Comparison of ENCODE assay signal across 8 cellular contexts in the genomic region with DNA sequence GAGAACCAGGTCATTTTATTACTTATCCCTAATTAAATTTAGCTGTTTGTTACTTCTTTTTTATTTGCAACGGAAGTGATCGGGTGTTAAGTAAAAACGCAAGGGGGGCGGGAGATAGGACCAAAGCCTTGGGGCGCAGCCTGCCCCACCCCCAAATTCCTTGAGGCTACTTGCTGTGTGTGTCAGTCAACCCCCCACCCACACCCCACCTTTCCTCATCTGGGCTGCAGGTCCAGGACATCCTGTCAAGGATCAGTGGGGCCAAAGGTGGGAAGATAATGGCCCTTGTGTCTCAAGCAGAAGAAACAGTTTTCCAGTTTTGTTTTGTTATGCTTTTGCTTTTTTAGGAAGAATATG. TPM values are rescaled to one million over a fixed set of nuclear protein-coding genes. Genes with fewer than 3 reads are reported as not detected.
DNase-seq lines count a peak whose midpoint lies in the region; ATAC-seq and TF ChIP-seq lines count a peak whose summit lies in the region.

No MANE protein-coding gene starts in this region.

- in situ Hi-C loops in mammary epithelial cell (cut with MboI; ENCODE audit: low sequenced_read_pairs in 2 of 2) = no loop called here

- CTCF ChIA-PET in mammary epithelial cell (lab: Charles Lee; ENCODE audit: low non-redundant PET) = no interaction called here

- H3K4me3 ChIP-seq in mammary epithelial cell (replicated peaks in 1 of 3; ENCODE audit: insufficient read depth in 1 of 3, low read depth in 2 of 3, low read length in 3 of 3) (peak overlapping the region; percentile 63 to 87 (median 72)), lung (peak overlapping the region; percentile 68)

- peaks cover 12 to 14% of the 10 kb centered on the region in 2 donors for H3K36me3 Mint-ChIP-seq in activated T-cell treated with anti-CD3 and anti-CD28 coated beads, Interleukin-2, amount 50 U/mL, for 72 hours (ENCODE audit: insufficient read depth in 2 of 2)
- no peaks in the 10 kb centered on the region for H3K36me3 Mint-ChIP-seq in type B pancreatic cell

- H3K27ac ChIP-seq in mammary epithelial cell (ENCODE audit: insufficient read depth, low read depth, low read length) (no peak overlapping the region), lung (ENCODE audit: low read depth in 1 of 2, low read length in 1 of 2) (peak overlapping the region; percentile 85 to 100)

- H3K36me3 ChIP-seq in mammary epithelial cell (ENCODE audit: insufficient read depth, low read length) (no peaks in the 10 kb centered on the region), lung (ENCODE audit: control insufficient read depth in 2 of 2, insufficient read depth in 2 of 2, low read length in 2 of 2) (no peaks in the 10 kb centered on the region)

- dilution Hi-C loops in mammary epithelial cell (cut with HindIII; ENCODE audit: low sequenced_read_pairs) = no loop called here

- H3K27me3 Mint-ChIP-seq in activated T-cell treated with anti-CD3 and anti-CD28 coated beads, Interleukin-2, amount 50 U/mL, for 72 hours (ENCODE audit: low read depth) = no peaks in the 10 kb centered on the region
- peaks cover 15% of the 10 kb centered on the region for H3K27me3 Mint-ChIP-seq in type B pancreatic cell

- no TSS peak for BruUV-seq in mammary epithelial cell (replicated peaks; lab: Mats Ljungman, UMichigan)

- peak overlapping the region; percentile 76 for H3K27ac Mint-ChIP-seq in activated T-cell treated with anti-CD3 and anti-CD28 coated beads, Interleukin-2, amount 50 U/mL, for 72 hours
- peak overlapping the region; percentile 70 for H3K27ac Mint-ChIP-seq in type B pancreatic cell

- H3K79me2 ChIP-seq in mammary epithelial cell (ENCODE audit: insufficient read depth, low read length) = peaks cover 11% of the 10 kb centered on the region

- H4K20me1 ChIP-seq in mammary epithelial cell (ENCODE audit: insufficient read depth, low read length) = no peaks in the 10 kb centered on the region

- TF ChIP-seq CTCF in mammary epithelial cell (conservative IDR thresholded peaks at IDR 0.05 in 1 of 2, IDR thresholded peaks at IDR 0.05 in 1 of 2; ENCODE audit: extremely low read depth in 1 of 2, insufficient read depth in 1 of 2, low read depth in 1 of 2, low read length in 2 of 2) (no peak), lung (IDR thresholded peaks at IDR 0.05; ENCODE audit: control extremely low read depth, extremely low read depth) (no peak), type B pancreatic cell (conservative IDR thresholded peaks at IDR 0.05) (no peak)

- no peak for DNase-seq in activated T-cell treated with anti-CD3 and anti-CD28 coated beads, Interleukin-2, amount 50 U/mL, for 72 hours
- DNase-seq in activated T-cell treated with anti-CD3 and anti-CD28 coated beads, Interleukin-2, amount 50 U/mL, for 48 hours = no peak
- DNase-seq in mammary epithelial cell (no peak), lung (ENCODE audit: low spot score) (no peak), type B pancreatic cell (ENCODE audit: extremely low spot score, unreplicated experiment) (no peak), NCI-H2029 treated with DMSO at 0.1 percent for 48 hours (lab: John Stamatoyannopoulos, UW) (no peak), inferior parietal cortex (ENCODE audit: extremely low spot score) (no peak), NCI-H345 (lab: John Stamatoyannopoulos, UW) (no peak)

- H3K9ac ChIP-seq in mammary epithelial cell (ENCODE audit: insufficient read depth, low read length) = no peak overlapping the region

- H3K4me2 ChIP-seq in mammary epithelial cell (ENCODE audit: insufficient read depth, low read depth, low read length) = peak overlapping the region; percentile 94

- no peaks in the 10 kb centered on the region for H3K9me3 Mint-ChIP-seq in activated T-cell treated with anti-CD3 and anti-CD28 coated beads, Interleukin-2, amount 50 U/mL, for 72 hours
- H3K9me3 Mint-ChIP-seq in type B pancreatic cell = no peaks in the 10 kb centered on the region

- H3K27me3 ChIP-seq in mammary epithelial cell (ENCODE audit: insufficient read depth, low read length) (no peaks in the 10 kb centered on the region), lung (ENCODE audit: control insufficient read depth, insufficient read depth) (no peaks in the 10 kb centered on the region)

- no peak for ATAC-seq in activated T-cell treated with anti-CD3 and anti-CD28 coated beads, Interleukin-2, amount 50 U/mL, for 72 hours (replicated peaks in 1 of 2)
- ATAC-seq in lung (ENCODE audit: insufficient read depth, low FRiP score) = no peak

- H3K4me1 ChIP-seq in mammary epithelial cell (ENCODE audit: insufficient read depth, low read length) = peaks cover 20% of the 10 kb centered on the region
- no peaks in the 10 kb centered on the region for H3K4me1 ChIP-seq in lung (ENCODE audit: control insufficient read depth in 2 of 2, insufficient read depth in 2 of 2, low read length in 2 of 2)

- peak overlapping the region; percentile 96 to 97 for H3K4me3 Mint-ChIP-seq in activated T-cell treated with anti-CD3 and anti-CD28 coated beads, Interleukin-2, amount 50 U/mL, for 72 hours
- peak overlapping the region; percentile 88 for H3K4me3 Mint-ChIP-seq in type B pancreatic cell

- no CpG with 5 or more reads among the region's 5 CpGs for WGBS in mammary epithelial cell (ENCODE audit: low coverage, missing lambda C conversion rate)
- 10 to 19% methylated on average over 5 of the region's 5 CpGs for WGBS in lung, 2 donors

- peaks cover 39% of the 10 kb centered on the region for H3K4me1 Mint-ChIP-seq in activated T-cell treated with anti-CD3 and anti-CD28 coated beads, Interleukin-2, amount 50 U/mL, for 72 hours (ENCODE audit: low read depth)
- peaks cover 14% of the 10 kb centered on the region for H3K4me1 Mint-ChIP-seq in type B pancreatic cell (ENCODE audit: unreplicated experiment)

- intact Hi-C loops in mammary epithelial cell (cut with micrococcal nuclease) = loop anchor here (2.0 to 10.0 kb wide), 5 partner anchors 23 to 325 kb away; no protein-coding TSS in a partner anchor

- H3K9me3 ChIP-seq in mammary epithelial cell (replicated peaks; ENCODE audit: insufficient read depth, low read length) (no peaks in the 10 kb centered on the region), lung (ENCODE audit: control insufficient read depth in 2 of 2, insufficient read depth in 1 of 2, low read length in 1 of 2) (no peaks in the 10 kb centered on the region)

- H2AFZ ChIP-seq in mammary epithelial cell (ENCODE audit: low read depth, low read length) = peak overlapping the region; percentile 96

RNA-seq across cellular contexts. Expression of gene FOXO1, which starts 1.2 kb away (rescaled TPM):
- total RNA-seq in activated T-cell treated with anti-CD3 and anti-CD28 coated beads, Interleukin-2, amount 50 U/mL, for 72 hours = 10 to 100 TPM; 47.0 to 56.9 TPM
- total RNA-seq in mammary epithelial cell (10 to 100 TPM; 10.1 to 23.3 TPM), lung (10 to 100 TPM; 31.6 to 37.1 TPM), type B pancreatic cell (ENCODE audit: low replicate concordance) (16.9 and 21.5 TPM in 2 replicates)
- polyA plus RNA-seq in mammary epithelial cell (3.3 TPM), lung (10 to 100 TPM in 1 of 2 donors, 1 to 10 TPM in 1; 4.1 to 11.0 TPM)
- 15.0 TPM for polyA minus RNA-seq in mammary epithelial cell
